9 cellular contexts compared by ENCODE assay signal in the genomic region with DNA sequence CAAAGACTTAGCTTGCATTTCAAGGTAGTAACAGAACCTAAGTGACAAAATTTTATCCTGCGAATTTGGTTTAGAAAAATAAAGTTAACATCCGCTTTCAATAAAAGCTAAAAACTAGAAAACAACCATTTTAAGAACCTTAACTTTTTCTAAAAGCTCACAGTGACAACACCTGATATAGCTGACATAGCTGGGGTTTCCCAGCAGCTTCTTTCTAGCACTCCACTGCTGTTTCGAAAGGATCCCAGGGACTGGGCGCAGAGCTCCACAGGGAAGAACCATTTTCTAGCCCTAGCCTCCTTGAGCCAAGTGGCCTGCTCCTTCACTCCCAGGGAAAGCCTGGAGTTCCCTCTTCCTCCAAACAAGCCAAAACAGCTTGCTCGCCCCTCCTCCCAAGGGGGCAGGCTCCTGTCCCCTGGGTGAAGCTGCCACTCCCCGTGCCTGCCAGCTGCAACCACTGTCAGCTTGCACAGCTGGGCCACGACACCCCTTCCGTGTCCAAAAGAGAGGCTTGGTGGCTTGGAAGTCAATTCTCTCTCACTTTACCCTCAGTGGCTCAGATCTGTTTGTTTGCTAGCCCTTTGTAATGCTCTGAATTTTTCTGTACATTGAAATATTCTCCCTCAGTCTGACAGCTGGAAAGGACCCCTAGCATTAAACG. TPM values are rescaled to one million over a fixed set of nuclear protein-coding genes. Genes with fewer than 3 reads are reported as not detected.
A peak's percentile ranks its signal among the peaks of the same experiment; 100 is the strongest.
DNase-seq lines count a peak whose midpoint lies in the region; ATAC-seq, FAIRE-seq and TF ChIP-seq lines count a peak whose summit lies in the region.
"Had no signal": no experiment of that assay in that cellular context is flagged by ENCODE, and none has a peak within 500 bp of the region (broad histone marks: within the 10 kb centered on the region; RNA-seq: fewer than 3 reads in every experiment).

No MANE protein-coding gene starts in this region.

- ATAC-seq in GM12878, result peak; percentile 53
- no peak for ATAC-seq in HG03565 (IDR thresholded peaks at IDR 0.05; ENCODE audit: unreplicated experiment)
- no peak for ATAC-seq in GM18520 (IDR thresholded peaks at IDR 0.05; ENCODE audit: unreplicated experiment)
- no peak for ATAC-seq in GM21717 (IDR thresholded peaks at IDR 0.05; ENCODE audit: unreplicated experiment)

- no peaks in the 10 kb centered on the region for H3K36me3 ChIP-seq in H7 (replicated peaks; ENCODE audit: control insufficient read depth, insufficient read depth, low read length)
- H3K36me3 ChIP-seq in GM12878 (ENCODE audit: control insufficient read depth in 2 of 2, insufficient read depth in 2 of 2, low read length in 1 of 2), result peaks cover 11 to 14% of the 10 kb centered on the region in 2 experiments
- no peaks in the 10 kb centered on the region for H3K36me3 ChIP-seq in muscle layer of colon (ENCODE audit: insufficient read depth, low read length)

- RAD21 ChIA-PET in GM12878 (lab: Charles Lee; ENCODE audit: unreplicated experiment), result interaction anchor here (0.6 to 20.7 kb wide), 13 partner anchors 9 to 105 kb away, joined by 3 to 537 read pairs (median 4); no protein-coding TSS in a partner anchor

- in situ Hi-C loops in GM12878 (cut with MboI), result no loop called here

- no peak overlapping the region for H3K4me3 ChIP-seq in H7 (ENCODE audit: insufficient read depth, low read depth, low read length)
- peak overlapping the region; percentile 56 for H3K4me3 ChIP-seq in GM12878
- H3K4me3 ChIP-seq in muscle layer of colon (ENCODE audit: low read depth in 1 of 2, low read length in 2 of 2), result peak overlapping the region; percentile 35 to 64

- POLR2A ChIA-PET in GM12878 (lab: Charles Lee), result interaction anchor here (0.5 to 4.0 kb wide), 15 partner anchors 8 to 55 kb away, joined by 3 to 55 read pairs (median 6); no protein-coding TSS in a partner anchor

- H4K20me1 ChIP-seq in GM12878 (ENCODE audit: control insufficient read depth, insufficient read depth), result 0 out of 2 replicates have a peak, but pooled peaks cover 5% of the 10 kb centered on the region

- no TSS peak for BruUV-seq in GM12878 (replicated peaks; lab: Mats Ljungman, UMichigan)

- no peak for FAIRE-seq in GM12878 (lab: Jason Lieb, UNC)

- H2AFZ ChIP-seq in GM12878 (ENCODE audit: control insufficient read depth, low read depth, low read length), result no peak overlapping the region

- H3K4me1 ChIP-seq in GM12878 (ENCODE audit: control insufficient read depth, insufficient read depth, low read length) (peaks cover 89% of the 10 kb centered on the region), muscle layer of colon (ENCODE audit: insufficient read depth, low read length) (peaks cover 64% of the 10 kb centered on the region)

- TF ChIP-seq CTCF in GM12878 (IDR thresholded peaks at IDR 0.05 in 2 of 3, conservative IDR thresholded peaks at IDR 0.05 in 1 of 3; ENCODE audit: control insufficient read depth in 2 of 3, extremely low read depth in 1 of 3, insufficient read depth in 1 of 3, low read depth in 3 of 3, low read length in 3 of 3), result no peak

- peak; percentile 78 for DNase-seq in Ammon's horn (ENCODE audit: low spot score)
- DNase-seq in H7, result peak; percentile 70
- DNase-seq in GM12878 (ENCODE audit: low read depth, low spot score), result no peak
- DNase-seq in COLO829 (ENCODE audit: low spot score), result no peak
- DNase-seq: NCI-H446 treated with DMSO at 0.1 percent for 48 hours had no signal

- peak overlapping the region; percentile 66 for H3K27ac ChIP-seq in GM12878 (ENCODE audit: control insufficient read depth, insufficient read depth)
- peak overlapping the region; percentile 80 for H3K27ac ChIP-seq in muscle layer of colon (ENCODE audit: low read depth, low read length)

- H3K4me2 ChIP-seq in GM12878 (ENCODE audit: control insufficient read depth, insufficient read depth), result peak overlapping the region; percentile 75

- H3K79me2 ChIP-seq in GM12878 (ENCODE audit: control insufficient read depth, insufficient read depth, low read length), result peaks cover 100% of the 10 kb centered on the region

- intact Hi-C loops in GM12878 (cut with micrococcal nuclease; ENCODE audit: unreplicated experiment), result no loop called here

- TF ChIP-seq POLR2A in GM12878 (IDR thresholded peaks at IDR 0.05; ENCODE audit: low read depth, low read length), result peak; percentile 44; the same call in 1 of the 2 replicates

- WGBS in GM12878 (ENCODE audit: insufficient coverage, insufficient replicate concordance, low lambda C conversion rate, missing lambda C conversion rate), result under 1% methylated on average over 9 of the region's 9 CpGs

- no peaks in the 10 kb centered on the region for H3K27me3 ChIP-seq in H7 (ENCODE audit: control insufficient read depth, insufficient read depth, low read length)
- no peaks in the 10 kb centered on the region for H3K27me3 ChIP-seq in GM12878 (replicated peaks in 1 of 2; ENCODE audit: control insufficient read depth in 2 of 2, insufficient read depth in 2 of 2, low read length in 1 of 2)
- H3K27me3 ChIP-seq in muscle layer of colon (ENCODE audit: control insufficient read depth in 1 of 2, insufficient read depth in 2 of 2, low read length in 2 of 2), result no peaks in the 10 kb centered on the region

- SMC1A ChIA-PET in GM12878 (lab: Charles Lee; ENCODE audit: uncharacterized antibody, unreplicated experiment), result interaction anchor here (1.0 to 6.6 kb wide), 14 partner anchors 9 to 58 kb away, joined by 3 to 84 read pairs (median 6); no protein-coding TSS in a partner anchor

- no peak for TF ChIP-seq RAD21 in GM12878 (IDR thresholded peaks at IDR 0.05; ENCODE audit: insufficient read depth, low read depth, low read length)

- CTCF ChIA-PET in GM12878 (lab: Yijun Ruan, JAX), result interaction anchor here (0.8 to 8.1 kb wide), 10 partner anchors 13 to 225 kb away, joined by 3 to 78 read pairs (median 6); no protein-coding TSS in a partner anchor

- H3K9me3 ChIP-seq in GM12878 (replicated peaks; ENCODE audit: control insufficient read depth, insufficient read depth, low read length) (no peaks in the 10 kb centered on the region), muscle layer of colon (ENCODE audit: low read length) (no peaks in the 10 kb centered on the region)

- TF ChIP-seq EP300 in GM12878 (IDR thresholded peaks at IDR 0.05; ENCODE audit: borderline replicate concordance in 1 of 2, control insufficient read depth in 1 of 2, low read depth in 2 of 2, low read length in 2 of 2), result no peak

- H3K9ac ChIP-seq in GM12878 (ENCODE audit: control insufficient read depth, insufficient read depth, low read length), result peak overlapping the region; percentile 27
- H3K9ac ChIP-seq in muscle layer of colon (ENCODE audit: low read length), result peak overlapping the region; percentile 58

TF ChIP-seq in GM12878, 131 proteins besides CTCF, POLR2A, EP300 and RAD21 (continues in another document):
- TF ChIP-seq, protein P1, sequence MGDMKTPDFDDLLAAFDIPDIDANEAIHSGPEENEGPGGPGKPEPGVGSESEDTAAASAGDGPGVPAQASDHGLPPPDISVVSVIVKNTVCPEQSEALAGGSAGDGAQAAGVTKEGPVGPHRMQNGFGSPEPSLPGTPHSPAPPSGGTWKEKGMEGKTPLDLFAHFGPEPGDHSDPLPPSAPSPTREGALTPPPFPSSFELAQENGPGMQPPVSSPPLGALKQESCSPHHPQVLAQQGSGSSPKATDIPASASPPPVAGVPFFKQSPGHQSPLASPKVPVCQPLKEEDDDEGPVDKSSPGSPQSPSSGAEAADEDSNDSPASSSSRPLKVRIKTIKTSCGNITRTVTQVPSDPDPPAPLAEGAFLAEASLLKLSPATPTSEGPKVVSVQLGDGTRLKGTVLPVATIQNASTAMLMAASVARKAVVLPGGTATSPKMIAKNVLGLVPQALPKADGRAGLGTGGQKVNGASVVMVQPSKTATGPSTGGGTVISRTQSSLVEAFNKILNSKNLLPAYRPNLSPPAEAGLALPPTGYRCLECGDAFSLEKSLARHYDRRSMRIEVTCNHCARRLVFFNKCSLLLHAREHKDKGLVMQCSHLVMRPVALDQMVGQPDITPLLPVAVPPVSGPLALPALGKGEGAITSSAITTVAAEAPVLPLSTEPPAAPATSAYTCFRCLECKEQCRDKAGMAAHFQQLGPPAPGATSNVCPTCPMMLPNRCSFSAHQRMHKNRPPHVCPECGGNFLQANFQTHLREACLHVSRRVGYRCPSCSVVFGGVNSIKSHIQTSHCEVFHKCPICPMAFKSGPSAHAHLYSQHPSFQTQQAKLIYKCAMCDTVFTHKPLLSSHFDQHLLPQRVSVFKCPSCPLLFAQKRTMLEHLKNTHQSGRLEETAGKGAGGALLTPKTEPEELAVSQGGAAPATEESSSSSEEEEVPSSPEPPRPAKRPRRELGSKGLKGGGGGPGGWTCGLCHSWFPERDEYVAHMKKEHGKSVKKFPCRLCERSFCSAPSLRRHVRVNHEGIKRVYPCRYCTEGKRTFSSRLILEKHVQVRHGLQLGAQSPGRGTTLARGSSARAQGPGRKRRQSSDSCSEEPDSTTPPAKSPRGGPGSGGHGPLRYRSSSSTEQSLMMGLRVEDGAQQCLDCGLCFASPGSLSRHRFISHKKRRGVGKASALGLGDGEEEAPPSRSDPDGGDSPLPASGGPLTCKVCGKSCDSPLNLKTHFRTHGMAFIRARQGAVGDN (IDR thresholded peaks at IDR 0.05), result peak; percentile 56; the same call in 1 of the 2 replicates
- no peak for TF ChIP-seq BRCA1 (IDR thresholded peaks at IDR 0.05; ENCODE audit: low read depth, low read length)

RNA-seq across cellular contexts. Expression of a gene that starts 59.8 kb away (rescaled TPM):
- total RNA-seq in H7 (2014; rRNA removed; shearing (Covaris generic)), result 10.3 and 11.3 TPM in 2 replicates
- 559 and 619 TPM in 2 replicates for total RNA-seq in GM12878 (2013; cell fraction: nucleolus; rRNA removed)
- total RNA-seq in GM12878 (2014; rRNA removed) (92.6 and 97.8 TPM in 2 replicates), GM12878 (2014; rRNA removed; fragmentation: Illumina TruSeq; extraction: Trizol) (130 and 134 TPM in 2 replicates), GM12878 (2021) (165 and 167 TPM in 2 replicates)
- polyA plus RNA-seq in GM12878 (2011; ENCODE audit: low read depth), result 88.3 TPM
- polyA plus RNA-seq in GM12878 (2011; rRNA removed) (141 and 188 TPM in 2 replicates), GM12878 (2014; fragmentation: Illumina TruSeq; extraction: Trizol) (160 and 179 TPM in 2 replicates), GM12878 (2014; fragmentation: Nextera tagmentation; extraction: Ambion mirVana) (10 to 100 TPM in 1 of 2 experiments, 1 to 10 TPM in 1; 6.6 to 11.8 TPM), GM12878 (2014; rRNA removed) (162 and 172 TPM in 2 replicates), GM12878 (2016; fragmentation: Nextera tagmentation; extraction: Ambion mirVana) (100 to 1,000 TPM; 138 to 153 TPM)
- 170 and 179 TPM in 2 replicates for polyA plus RNA-seq in GM12878 (2011; cell fraction: cytosol; rRNA removed)
- polyA plus RNA-seq in GM12878 (2011; cell fraction: nucleus; rRNA removed), result 778 and 997 TPM in 2 replicates
- 136 and 161 TPM in 2 replicates for polyA plus RNA-seq in GM12878 (2012)
- 135 and 140 TPM in 2 replicates for polyA minus RNA-seq in GM12878 (2011; rRNA and poly(A)+ RNA removed)
- 38.6 and 44.8 TPM in 2 replicates for polyA minus RNA-seq in GM12878 (2011; cell fraction: cytosol; rRNA and poly(A)+ RNA removed)
- polyA minus RNA-seq in GM12878 (2011; cell fraction: nucleus; rRNA and poly(A)+ RNA removed), result 165 and 192 TPM in 2 replicates

Comparison
In these comparisons a context has a peak if more than half of its experiments do, and no peak if none do; other contexts are left out.
1. DNase-seq: peak in Ammon's horn (single experiment) and H7 (single experiment); none in GM12878 (single experiment) and COLO829 (single experiment).